ENCODE assay signal across 8 cellular contexts in the genomic region with DNA sequence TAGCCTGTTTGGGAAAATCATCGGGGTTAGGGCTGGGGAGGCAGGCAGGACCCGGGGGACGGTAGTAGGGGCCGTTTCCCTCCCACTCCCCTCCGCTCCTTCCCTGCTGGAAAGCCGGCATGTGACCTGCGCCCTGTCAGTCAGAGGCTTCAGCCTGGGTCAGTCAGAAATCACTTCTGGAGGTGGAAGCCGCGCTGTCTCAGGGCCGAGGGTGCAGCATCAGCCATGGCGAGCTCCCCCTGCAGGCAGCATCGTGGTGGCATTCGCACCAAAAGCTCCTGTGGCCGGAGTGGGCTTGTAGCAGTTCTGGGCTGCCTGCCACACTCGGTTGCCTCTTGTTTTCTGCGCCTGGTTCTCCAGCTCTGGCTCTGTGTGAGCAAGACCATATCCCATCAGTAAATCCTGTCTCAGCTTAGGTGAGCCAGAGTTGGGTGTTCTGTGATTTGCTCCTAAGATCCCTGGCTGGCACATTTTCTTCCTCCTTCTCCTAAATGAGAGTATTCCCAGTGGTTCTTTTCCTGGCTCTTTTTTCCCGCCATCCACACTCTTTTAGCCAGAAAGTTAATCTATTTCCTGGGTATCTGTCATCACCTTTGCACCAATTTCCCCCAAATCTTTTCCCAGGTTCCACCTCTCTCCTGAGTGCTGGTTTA. TPM values are rescaled to one million over a fixed set of nuclear protein-coding genes. Genes with fewer than 3 reads are reported as not detected.
A peak's percentile ranks its signal among the peaks of the same experiment; 100 is the strongest.
DNase-seq lines count a peak whose midpoint lies in the region; ATAC-seq and TF ChIP-seq lines count a peak whose summit lies in the region.

No MANE protein-coding gene starts in this region.

- no peaks in the 10 kb centered on the region for H3K4me1 ChIP-seq in ascending aorta
- no peaks in the 10 kb centered on the region for H3K4me1 ChIP-seq in iPS-18a (ENCODE audit: control insufficient read depth, low read depth, low read length)

- no peak overlapping the region for H3K4me3 Mint-ChIP-seq in Calu3 (ENCODE audit: low read depth, unreplicated experiment)

- no peaks in the 10 kb centered on the region for H3K9me3 Mint-ChIP-seq in Calu3 (ENCODE audit: low read depth, unreplicated experiment)

- peak; percentile 89 for DNase-seq in Calu3
- peak; percentile 54 for DNase-seq in T follicular helper cell (ENCODE audit: low read depth)
- peak in 1 of 2 donors; percentile 77 for DNase-seq in ascending aorta (ENCODE audit: low spot score in 2 of 2)
- peak; percentile 52 to 74 for DNase-seq in stimulated activated CD4-positive, alpha-beta T cell treated with anti-CD3 and anti-CD28 coated beads, Interleukin-1b, Interleukin-23, amount 100 ng/mL, for 4 hours (ENCODE audit: low read depth in 2 of 2)
- no peak for DNase-seq in NCI-H2171 (lab: John Stamatoyannopoulos, UW)

- peaks cover 16% of the 10 kb centered on the region for H3K4me1 Mint-ChIP-seq in Calu3 (ENCODE audit: low read depth, unreplicated experiment)

- H3K9me3 ChIP-seq in ascending aorta: no peaks in the 10 kb centered on the region
- no peaks in the 10 kb centered on the region for H3K9me3 ChIP-seq in iPS-18a (ENCODE audit: control insufficient read depth, low read depth, low read length)

- TF ChIP-seq CTCF in Calu3 (IDR thresholded peaks at IDR 0.05; ENCODE audit: unreplicated experiment) (peak; percentile 82), ascending aorta (IDR thresholded peaks at IDR 0.05) (peak; percentile 21 to 59 (median 43))

- H3K9ac ChIP-seq in iPS-18a (ENCODE audit: low read length): no peak overlapping the region

- intact Hi-C loops in Calu3 (cut with micrococcal nuclease; ENCODE audit: unreplicated experiment): no loop called here
- intact Hi-C loops in ascending aorta (cut with DNase I): no loop called here

- no TSS peak for BruUV-seq in Calu3 (replicated peaks; lab: Mats Ljungman, UMichigan)

- H3K27me3 ChIP-seq in ascending aorta: no peaks in the 10 kb centered on the region
- peaks cover 7% of the 10 kb centered on the region for H3K27me3 ChIP-seq in iPS-18a (ENCODE audit: control insufficient read depth, insufficient read depth, low read length)

- H3K4me3 ChIP-seq in ascending aorta (no peak overlapping the region), iPS-18a (ENCODE audit: low read length) (peak overlapping the region; percentile 33)

- no peaks in the 10 kb centered on the region for H3K36me3 Mint-ChIP-seq in Calu3 (ENCODE audit: insufficient read depth, unreplicated experiment)

- H3K27ac ChIP-seq in ascending aorta: no peak overlapping the region
- no peak overlapping the region for H3K27ac ChIP-seq in iPS-18a (ENCODE audit: low read length)

- peaks cover 14% of the 10 kb centered on the region for H3K27me3 Mint-ChIP-seq in Calu3 (ENCODE audit: unreplicated experiment)

- no peaks in the 10 kb centered on the region for H3K36me3 ChIP-seq in ascending aorta
- no peaks in the 10 kb centered on the region for H3K36me3 ChIP-seq in iPS-18a (ENCODE audit: control insufficient read depth, low read depth, low read length)

- ATAC-seq in GM19467 (IDR thresholded peaks at IDR 0.05; ENCODE audit: unreplicated experiment) (peak; percentile 98), HG03521 (IDR thresholded peaks at IDR 0.05; ENCODE audit: unreplicated experiment) (peak; percentile 93)

- CTCF ChIA-PET in Calu3 (lab: Charles Lee): interaction anchor here (0.7 to 1.6 kb wide), 7 partner anchors 15 to 349 kb away, joined by 3 to 10 read pairs (median 3); no protein-coding TSS in a partner anchor

- H3K27ac Mint-ChIP-seq in Calu3 (ENCODE audit: unreplicated experiment): no peak overlapping the region

RNA-seq across cellular contexts. Expression of gene LY75, which starts 17.3 kb away (rescaled TPM):
- total RNA-seq in Calu3 (2022) (54.7 and 65.6 TPM in 2 replicates), ascending aorta (0.11 TPM)

Comparison
In these comparisons a context has a peak if more than half of its experiments do, and no peak if none do; other contexts are left out.
1. RNA of gene LY75, which starts 17.3 kb away (total RNA-seq): 54.7 to 65.6 TPM in Calu3; 0.11 TPM in ascending aorta (single experiment); every median in the first group is over 10 times any median in the second.